6 cellular contexts compared by ENCODE assay signal in genomic region chr1:205406252-205406651, GRCh38. TPM values are rescaled to one million over a fixed set of nuclear protein-coding genes. Genes with fewer than 3 reads are reported as not detected.
"Had no signal": no experiment of that assay in that cellular context is flagged by ENCODE, and none has a peak within 500 bp of the region (broad histone marks: within the 10 kb centered on the region; RNA-seq: fewer than 3 reads in every experiment).

No MANE protein-coding gene starts in this region.

RNA-seq across cellular contexts. Expression of gene LEMD1, which starts 15.6 kb away (rescaled TPM):
- total RNA-seq: LHCN-M2, Right ventricle myocardium superior, SJSA1 had no signal
- polyA plus RNA-seq: IgD-negative memory B cell had no signal

RNA-seq across cellular contexts. Expression of gene KLHDC8A, which starts 49.5 kb away (rescaled TPM):
- total RNA-seq: HT-29, LHCN-M2, MCF 10A, SJSA1 had no signal

RNA-seq across cellular contexts. Expression of gene BLACAT1, which starts 49.6 kb away (rescaled TPM):
- total RNA-seq: LHCN-M2, Right ventricle myocardium superior, SJSA1 had no signal
- polyA plus RNA-seq: IgD-negative memory B cell had no signal
